In the genomic region with DNA sequence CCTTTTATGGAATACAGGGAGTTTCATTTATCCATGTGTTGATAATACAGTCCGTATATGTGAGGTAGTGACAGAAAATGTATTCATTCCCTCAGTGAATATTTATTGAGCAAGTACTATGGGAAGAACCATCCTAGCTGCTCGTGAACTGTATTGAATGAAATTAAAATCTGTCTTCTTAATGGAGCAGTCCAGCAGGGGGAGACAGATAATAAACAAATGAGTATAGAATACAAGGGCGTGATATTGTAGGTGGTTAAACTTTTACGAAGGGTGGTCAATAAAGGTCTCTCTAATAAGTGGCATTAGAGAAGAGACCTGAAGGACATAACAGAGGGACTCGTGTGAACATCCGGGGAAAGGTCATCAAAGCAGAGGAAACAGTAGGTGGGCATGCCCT, we compare ENCODE assay signal across 9 cellular contexts.
DNase-seq lines count a peak whose midpoint lies in the region; ATAC-seq and TF ChIP-seq lines count a peak whose summit lies in the region.
"Had no signal": no experiment of that assay in that cellular context is flagged by ENCODE, and none has a peak within 500 bp of the region (broad histone marks: within the 10 kb centered on the region; RNA-seq: fewer than 3 reads in every experiment).

No MANE protein-coding gene starts in this region.

- H3K9me2 ChIP-seq in GM23338 (ENCODE audit: insufficient read depth) (no peaks in the 10 kb centered on the region), SK-N-SH (no peaks in the 10 kb centered on the region)

- 59% methylated on average over 6 of the region's 6 CpGs for WGBS in SK-N-SH (ENCODE audit: low lambda C conversion rate)
- WGBS in stomach, 5 donors = 82 to 94% (median 90%) methylated on average over 6 of the region's 6 CpGs

- no peak for TF ChIP-seq POLR2A in stomach (IDR thresholded peaks at IDR 0.05)

- no peaks in the 10 kb centered on the region for H3K27me3 Mint-ChIP-seq in GM23338 (ENCODE audit: insufficient read depth, low read depth, poor library complexity)

- POLR2A ChIA-PET in SK-N-SH (lab: Yijun Ruan, JAX) = no interaction called here

- no peak overlapping the region for H3K27ac Mint-ChIP-seq in GM23338

- no peaks in the 10 kb centered on the region; the same call in 2 of the 3 replicates for H3K36me3 Mint-ChIP-seq in GM23338 (ENCODE audit: low read depth)

- DNase-seq in COR-L47 (lab: John Stamatoyannopoulos, UW) (peak; percentile 12), GM23338 (ENCODE audit: low spot score) (peak; percentile 61), SK-N-SH (peak; percentile 14), iPS-NIHi7 (ENCODE audit: extremely low spot score) (peak; percentile 31), stomach (no peak)
- DNase-seq: stimulated activated CD4-positive, alpha-beta T cell treated with anti-CD3 and anti-CD28 coated beads, Interleukin-2, amount 100 ng/mL, for 48 hours had no signal

- H3K4me2 ChIP-seq in GM23338 (no peak overlapping the region), SK-N-SH (no peak overlapping the region)

- H4K20me1 ChIP-seq in GM23338 (replicated peaks; ENCODE audit: insufficient read depth) (no peaks in the 10 kb centered on the region), SK-N-SH (ENCODE audit: insufficient read depth) (no peaks in the 10 kb centered on the region)

- no peak overlapping the region for H3K4me3 ChIP-seq in GM23338
- no peak overlapping the region for H3K4me3 ChIP-seq in SK-N-SH (ENCODE audit: low read depth in 2 of 2, low read length in 1 of 2)
- H3K4me3 ChIP-seq in stomach = no peak overlapping the region

- intact Hi-C loops in stomach (cut with DNase I; ENCODE audit: low total_unique reads) = no loop called here

- H3K9ac ChIP-seq in SK-N-SH = no peak overlapping the region

- H3K4me1 Mint-ChIP-seq in GM23338 = no peaks in the 10 kb centered on the region

- no peaks in the 10 kb centered on the region for H3F3A ChIP-seq in GM23338 (replicated peaks; ENCODE audit: low read depth)
- peaks cover 4% of the 10 kb centered on the region for H3F3A ChIP-seq in SK-N-SH (replicated peaks; ENCODE audit: insufficient read depth)

- H3K9me3 ChIP-seq in SK-N-SH (no peaks in the 10 kb centered on the region), stomach (no peaks in the 10 kb centered on the region)

- H3K27ac ChIP-seq in GM23338 (ENCODE audit: low read depth) (no peak overlapping the region), SK-N-SH (ENCODE audit: low read depth in 2 of 2, low read length in 1 of 2) (no peak overlapping the region), stomach (no peak overlapping the region)

- TF ChIP-seq EP300 in SK-N-SH (IDR thresholded peaks at IDR 0.05; ENCODE audit: borderline replicate concordance in 1 of 2, low read depth in 1 of 2, low read length in 1 of 2) = no peak
- no peak for TF ChIP-seq EP300 in stomach (IDR thresholded peaks at IDR 0.05)

- H2AFZ ChIP-seq in GM23338 = no peak overlapping the region
- H2AFZ ChIP-seq in SK-N-SH (ENCODE audit: low read depth) = no peak overlapping the region

- H3K36me3 ChIP-seq in GM23338 (ENCODE audit: insufficient read depth) (no peaks in the 10 kb centered on the region), SK-N-SH (replicated peaks in 1 of 2; ENCODE audit: control insufficient read depth in 1 of 2, insufficient read depth in 2 of 2, low read length in 1 of 2) (no peaks in the 10 kb centered on the region), stomach (no peaks in the 10 kb centered on the region)

- H3K4me3 Mint-ChIP-seq in GM23338 = no peak overlapping the region

- H3K4me1 ChIP-seq in GM23338 (ENCODE audit: insufficient read depth) = no peaks in the 10 kb centered on the region
- H3K4me1 ChIP-seq in SK-N-SH (ENCODE audit: control insufficient read depth in 1 of 2, insufficient read depth in 2 of 2, low read depth in 1 of 2, low read length in 1 of 2) = no peaks in the 10 kb centered on the region
- H3K4me1 ChIP-seq in stomach = no peaks in the 10 kb centered on the region

- ATAC-seq in GM23338 (peak; percentile 46; the same call in 2 of the 3 replicates), HG02970 (IDR thresholded peaks at IDR 0.05; ENCODE audit: low FRiP score, unreplicated experiment) (no peak), HG02840 (IDR thresholded peaks at IDR 0.05; ENCODE audit: low FRiP score, unreplicated experiment) (no peak), HG03565 (IDR thresholded peaks at IDR 0.05; ENCODE audit: unreplicated experiment) (no peak)

- no peaks in the 10 kb centered on the region for H3K9me3 Mint-ChIP-seq in GM23338

- TF ChIP-seq CTCF in GM23338 (conservative IDR thresholded peaks at IDR 0.05; ENCODE audit: low read depth in 2 of 2) (peak; percentile 68 to 80), SK-N-SH (IDR thresholded peaks at IDR 0.05) (peak; percentile 69), stomach (IDR thresholded peaks at IDR 0.05) (peak in 1 of 7 experiments; percentile 10)

- H3K79me2 ChIP-seq in GM23338 (replicated peaks; ENCODE audit: insufficient read depth) (no peaks in the 10 kb centered on the region), SK-N-SH (ENCODE audit: insufficient read depth) (no peaks in the 10 kb centered on the region)

- no peaks in the 10 kb centered on the region for H3K27me3 ChIP-seq in GM23338 (ENCODE audit: insufficient read depth)
- no peaks in the 10 kb centered on the region for H3K27me3 ChIP-seq in SK-N-SH (ENCODE audit: insufficient read depth)
- no peaks in the 10 kb centered on the region for H3K27me3 ChIP-seq in stomach

- CTCF ChIA-PET in SK-N-SH (lab: Yijun Ruan, JAX) = interaction anchor here (0.6 kb wide), 1 partner anchor 56 kb away, joined by 3 read pairs; no protein-coding TSS in a partner anchor

- TF ChIP-seq RAD21 in SK-N-SH (IDR thresholded peaks at IDR 0.05; ENCODE audit: low read length) = peak; percentile 49

TF ChIP-seq in GM23338, 12 proteins besides CTCF, POLR2A, EP300 and RAD21:
- TF ChIP-seq EZH2 (IDR thresholded peaks at IDR 0.05; ENCODE audit: low read depth, unreplicated experiment) (no peak), NANOG (IDR thresholded peaks at IDR 0.05; ENCODE audit: borderline replicate concordance) (no peak)

TF ChIP-seq in SK-N-SH, 30 proteins besides CTCF, POLR2A, EP300 and RAD21:
- TF ChIP-seq SMC3 (IDR thresholded peaks at IDR 0.05; ENCODE audit: low read depth, low read length) (peak; percentile 36), FOXJ3 (CRISPR knock-in tag; IDR thresholded peaks at IDR 0.05) (no peak)
TF ChIP-seq in SK-N-SH: peak in this region for 1.
